ENCODE assay signal across 9 cellular contexts in the genomic region with DNA sequence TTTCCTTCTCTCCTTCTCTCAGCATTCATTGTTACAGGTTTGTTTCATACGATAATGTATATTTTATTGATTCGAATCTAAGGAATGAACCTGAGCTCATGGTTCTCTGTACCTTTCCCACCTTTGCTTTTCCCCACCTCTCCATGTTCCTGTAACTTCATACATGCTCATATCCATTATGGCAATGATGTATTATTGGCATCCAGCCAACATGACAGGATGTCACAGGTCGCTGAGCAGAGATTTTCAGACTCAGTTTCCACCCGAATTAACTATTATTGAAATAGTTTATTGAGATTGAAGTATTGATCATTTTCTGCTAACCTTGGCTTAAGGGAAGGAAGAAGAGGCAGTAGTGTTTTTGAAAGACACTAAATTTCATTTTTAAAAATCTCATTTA.
"Had no signal": no experiment of that assay in that cellular context is flagged by ENCODE, and none has a peak within 500 bp of the region (broad histone marks: within the 10 kb centered on the region; RNA-seq: fewer than 3 reads in every experiment).

No MANE protein-coding gene starts in this region.

- H3K9me3 Mint-ChIP-seq: HFFc6 had no signal

- H3K27ac ChIP-seq: GM23248, HL-60 had no signal

- H3K4me3 ChIP-seq: GM23248, HAP-1 had no signal

- H3K4me3 Mint-ChIP-seq: HFFc6 had no signal

- H3K9me3 ChIP-seq: HAP-1 had no signal

- ATAC-seq: HCT116 had no signal

- DNase-seq: GM23248, GOT3, H7, HFFc6, IMR-90, KG1 had no signal

- H3K9ac ChIP-seq: GM23248 had no signal

- H3K27ac Mint-ChIP-seq: HFFc6 had no signal

- H2AFZ ChIP-seq: GM23248 had no signal

- H3K36me3 ChIP-seq: HAP-1 had no signal
